Comparison of ENCODE assay signal across 23 cellular contexts in genomic region chr12:38516418-38516817, GRCh38.
"Had no signal": no experiment of that assay in that cellular context is flagged by ENCODE, and none has a peak within 500 bp of the region (broad histone marks: within the 10 kb centered on the region; RNA-seq: fewer than 3 reads in every experiment).

No MANE protein-coding gene starts in this region.

- H3K27ac ChIP-seq: adrenal gland, body of pancreas, cardiac muscle cell, lower lobe of right lung, pancreas, thyroid gland, upper lobe of right lung had no signal

- H3K36me3 ChIP-seq: adrenal gland, cardiac muscle cell, lower lobe of right lung, pancreas, thyroid gland, upper lobe of right lung had no signal

- H3K4me1 ChIP-seq: body of pancreas, thyroid gland, upper lobe of right lung had no signal

- H3K27me3 ChIP-seq: adrenal gland, body of pancreas, cardiac muscle cell, pancreas, thyroid gland, upper lobe of right lung had no signal

- H3K4me3 ChIP-seq: adrenal gland, body of pancreas, cardiac muscle cell, lower lobe of right lung, mucosa of descending colon, pancreas, thyroid gland, upper lobe of right lung had no signal

- H3K9me3 ChIP-seq: adrenal gland, body of pancreas, lower lobe of right lung, mucosa of descending colon, pancreas, thyroid gland, upper lobe of right lung had no signal

- DNase-seq: activated CD4-positive, alpha-beta T cell treated with anti-CD3 and anti-CD28 coated beads for 4 hours; activated CD4-positive, alpha-beta T cell treated with anti-CD3 and anti-CD28 coated beads, Interleukin-2, amount 50 U/mL, for 4 hours; activated effector memory CD4-positive, alpha-beta T cell treated with Interleukin-2 at 50 U/mL for 16 hours; activated naive CD4-positive, alpha-beta T cell treated with anti-CD3 and anti-CD28 coated beads for 36 hours; activated naive CD8-positive, alpha-beta T cell treated with anti-CD3 and anti-CD28 coated beads for 36 hours; activated T-cell treated with anti-CD3 and anti-CD28 coated beads for 4 hours; adrenal gland; aorta; body of pancreas; cortex of kidney; foreskin fibroblast; head of caudate nucleus; lower lobe of right lung; mesenchymal stem cell; mucosa of descending colon; nucleus accumbens; pancreas; right cardiac atrium; stimulated activated CD4-positive, alpha-beta T cell treated with anti-CD3 and anti-CD28 coated beads, Interleukin-2, amount 100 ng/mL, for 48 hours; T-helper 1 cell; thyroid gland; upper lobe of right lung had no signal
